ENCODE assay signal across 10 cellular contexts in the genomic region with DNA sequence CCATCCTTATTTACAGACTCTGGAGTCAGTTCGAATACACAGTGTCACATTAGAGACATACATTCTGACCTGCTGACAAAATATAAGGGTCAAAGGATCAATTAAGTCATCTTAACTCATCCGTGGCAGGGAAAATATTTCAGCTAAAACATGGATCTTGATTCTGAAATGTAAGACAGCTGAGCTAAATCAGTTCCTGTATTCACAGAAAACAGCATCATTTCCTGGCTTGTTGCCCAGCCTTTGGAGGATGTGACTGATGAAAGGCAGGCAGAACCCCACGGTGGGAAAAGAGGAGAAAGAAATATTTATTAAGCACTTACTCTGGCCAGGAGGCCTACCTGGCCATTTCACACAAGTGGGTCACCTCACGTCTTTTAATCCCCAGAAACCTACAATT.
DNase-seq lines count a peak whose midpoint lies in the region; ATAC-seq and TF ChIP-seq lines count a peak whose summit lies in the region.
"Had no signal": no experiment of that assay in that cellular context is flagged by ENCODE, and none has a peak within 500 bp of the region (broad histone marks: within the 10 kb centered on the region; RNA-seq: fewer than 3 reads in every experiment).

No MANE protein-coding gene starts in this region.

- no peaks in the 10 kb centered on the region for H3K36me3 ChIP-seq in testis (ENCODE audit: low read depth, missing control alignments)
- H3K36me3 ChIP-seq: uterus had no signal

- no peak for ATAC-seq in activated CD8-positive, alpha-beta T cell treated with anti-CD3 and anti-CD28 coated beads for 36 hours
- no peak for ATAC-seq in activated CD8-positive, alpha-beta T cell treated with anti-CD3 and anti-CD28 coated beads, Interleukin-2, amount 10 ng/mL, durations not matched to agents 7 days and 5 days
- ATAC-seq in GM21447 (IDR thresholded peaks at IDR 0.05; ENCODE audit: unreplicated experiment), result no peak

- no peaks in the 10 kb centered on the region for H3K27me3 ChIP-seq in testis
- H3K27me3 ChIP-seq: uterus had no signal

- DNase-seq in activated CD8-positive, alpha-beta T cell treated with anti-CD3 and anti-CD28 coated beads for 36 hours, result peak; percentile 14
- no peak for DNase-seq in activated CD8-positive, alpha-beta T cell treated with anti-CD3 and anti-CD28 coated beads, Interleukin-2, amount 10 ng/mL, durations not matched to agents 7 days and 5 days
- peak; percentile 97 for DNase-seq in NCI-H69 (lab: John Stamatoyannopoulos, UW)
- peak; percentile 27 for DNase-seq in epithelial cell of proximal tubule (ENCODE audit: low read depth)
- DNase-seq in testis, result peak; percentile 23
- no peak for DNase-seq in UCSD-AML1 (lab: John Stamatoyannopoulos, UW; ENCODE audit: unreplicated experiment)
- no peak for DNase-seq in NCI-H524 (lab: John Stamatoyannopoulos, UW)
- DNase-seq: uterus had no signal

- no peaks in the 10 kb centered on the region for H3K4me1 Mint-ChIP-seq in activated CD8-positive, alpha-beta T cell treated with anti-CD3 and anti-CD28 coated beads for 36 hours (ENCODE audit: low read depth)
- H3K4me1 Mint-ChIP-seq in activated CD8-positive, alpha-beta T cell treated with anti-CD3 and anti-CD28 coated beads, Interleukin-2, amount 10 ng/mL, durations not matched to agents 7 days and 5 days (ENCODE audit: low read depth), result no peaks in the 10 kb centered on the region
- H3K4me1 Mint-ChIP-seq: B cell had no signal

- intact Hi-C loops in activated CD8-positive, alpha-beta T cell treated with anti-CD3 and anti-CD28 coated beads for 36 hours (cut with micrococcal nuclease), result loop anchor here (10.0 kb wide), 1 partner anchor 331 kb away; no protein-coding TSS in a partner anchor
- intact Hi-C loops in testis (cut with DNase I; ENCODE audit: low total_unique reads), result no loop called here

- no peaks in the 10 kb centered on the region for H3K9me3 Mint-ChIP-seq in activated CD8-positive, alpha-beta T cell treated with anti-CD3 and anti-CD28 coated beads for 36 hours
- no peaks in the 10 kb centered on the region for H3K9me3 Mint-ChIP-seq in activated CD8-positive, alpha-beta T cell treated with anti-CD3 and anti-CD28 coated beads, Interleukin-2, amount 10 ng/mL, durations not matched to agents 7 days and 5 days (ENCODE audit: insufficient read depth)

- no peak overlapping the region for H3K4me3 ChIP-seq in epithelial cell of proximal tubule (ENCODE audit: low read depth, low read length)
- no peak overlapping the region for H3K4me3 ChIP-seq in testis
- H3K4me3 ChIP-seq: uterus had no signal

- no peak overlapping the region for H3K4me3 Mint-ChIP-seq in activated CD8-positive, alpha-beta T cell treated with anti-CD3 and anti-CD28 coated beads for 36 hours
- H3K4me3 Mint-ChIP-seq in activated CD8-positive, alpha-beta T cell treated with anti-CD3 and anti-CD28 coated beads, Interleukin-2, amount 10 ng/mL, durations not matched to agents 7 days and 5 days, result no peak overlapping the region
- H3K4me3 Mint-ChIP-seq: B cell had no signal

- WGBS in testis, 2 donors, result 43 to 57% methylated on average over 4 of the region's 4 CpGs

- H3K36me3 Mint-ChIP-seq in activated CD8-positive, alpha-beta T cell treated with anti-CD3 and anti-CD28 coated beads for 36 hours (ENCODE audit: low read depth), result no peaks in the 10 kb centered on the region
- H3K36me3 Mint-ChIP-seq in activated CD8-positive, alpha-beta T cell treated with anti-CD3 and anti-CD28 coated beads, Interleukin-2, amount 10 ng/mL, durations not matched to agents 7 days and 5 days (ENCODE audit: low read depth), result no peaks in the 10 kb centered on the region

- no peak overlapping the region for H3K27ac Mint-ChIP-seq in activated CD8-positive, alpha-beta T cell treated with anti-CD3 and anti-CD28 coated beads for 36 hours
- no peak overlapping the region for H3K27ac Mint-ChIP-seq in activated CD8-positive, alpha-beta T cell treated with anti-CD3 and anti-CD28 coated beads, Interleukin-2, amount 10 ng/mL, durations not matched to agents 7 days and 5 days
- H3K27ac Mint-ChIP-seq: B cell had no signal

- POLR2A ChIA-PET in activated CD8-positive, alpha-beta T cell treated with anti-CD3 and anti-CD28 coated beads for 36 hours (lab: Charles Lee), result interaction anchor here (0.5 kb wide), 1 partner anchor 672 kb away, joined by 3 read pairs; no protein-coding TSS in a partner anchor
- POLR2A ChIA-PET in activated CD8-positive, alpha-beta T cell treated with anti-CD3 and anti-CD28 coated beads, Interleukin-2, amount 10 ng/mL, durations not matched to agents 7 days and 5 days (lab: Charles Lee), result no interaction called here

- no peak for TF ChIP-seq POLR2A in testis (IDR thresholded peaks at IDR 0.05)

- H3K4me1 ChIP-seq in testis, result no peaks in the 10 kb centered on the region
- H3K4me1 ChIP-seq: uterus had no signal

- no peak overlapping the region for H3K27ac ChIP-seq in testis
- H3K27ac ChIP-seq: uterus had no signal

- CTCF ChIA-PET in activated CD8-positive, alpha-beta T cell treated with anti-CD3 and anti-CD28 coated beads for 36 hours (lab: Charles Lee), result no interaction called here
- CTCF ChIA-PET in activated CD8-positive, alpha-beta T cell treated with anti-CD3 and anti-CD28 coated beads, Interleukin-2, amount 10 ng/mL, durations not matched to agents 7 days and 5 days (lab: Charles Lee), result interaction anchor here (1.3 kb wide), 1 partner anchor 13 kb away, joined by 3 read pairs; no protein-coding TSS in a partner anchor

- H3K27me3 Mint-ChIP-seq in activated CD8-positive, alpha-beta T cell treated with anti-CD3 and anti-CD28 coated beads for 36 hours, result peaks cover 7% of the 10 kb centered on the region
- H3K27me3 Mint-ChIP-seq in activated CD8-positive, alpha-beta T cell treated with anti-CD3 and anti-CD28 coated beads, Interleukin-2, amount 10 ng/mL, durations not matched to agents 7 days and 5 days (ENCODE audit: low read depth), result no peaks in the 10 kb centered on the region

- no peaks in the 10 kb centered on the region for H3K9me3 ChIP-seq in testis
- H3K9me3 ChIP-seq: uterus had no signal

- no peak for TF ChIP-seq CTCF in activated CD8-positive, alpha-beta T cell treated with anti-CD3 and anti-CD28 coated beads for 36 hours (IDR thresholded peaks at IDR 0.05)
- TF ChIP-seq CTCF in epithelial cell of proximal tubule (conservative IDR thresholded peaks at IDR 0.05; ENCODE audit: low read depth, low read length) (no peak), testis (IDR thresholded peaks at IDR 0.05) (no peak)

Comparison
In these comparisons a context has a peak if more than half of its experiments do, and no peak if none do; other contexts are left out.
1. DNase-seq: peak in activated CD8-positive, alpha-beta T cell treated with anti-CD3 and anti-CD28 coated beads for 36 hours (single experiment), NCI-H69 (single experiment), epithelial cell of proximal tubule (single experiment) and testis (single experiment); none in activated CD8-positive, alpha-beta T cell treated with anti-CD3 and anti-CD28 coated beads, Interleukin-2, amount 10 ng/mL, durations not matched to agents 7 days and 5 days (single experiment), UCSD-AML1 (single experiment) and NCI-H524 (0 of 2).